Comparison of ENCODE assay signal across 8 cellular contexts in the genomic region with DNA sequence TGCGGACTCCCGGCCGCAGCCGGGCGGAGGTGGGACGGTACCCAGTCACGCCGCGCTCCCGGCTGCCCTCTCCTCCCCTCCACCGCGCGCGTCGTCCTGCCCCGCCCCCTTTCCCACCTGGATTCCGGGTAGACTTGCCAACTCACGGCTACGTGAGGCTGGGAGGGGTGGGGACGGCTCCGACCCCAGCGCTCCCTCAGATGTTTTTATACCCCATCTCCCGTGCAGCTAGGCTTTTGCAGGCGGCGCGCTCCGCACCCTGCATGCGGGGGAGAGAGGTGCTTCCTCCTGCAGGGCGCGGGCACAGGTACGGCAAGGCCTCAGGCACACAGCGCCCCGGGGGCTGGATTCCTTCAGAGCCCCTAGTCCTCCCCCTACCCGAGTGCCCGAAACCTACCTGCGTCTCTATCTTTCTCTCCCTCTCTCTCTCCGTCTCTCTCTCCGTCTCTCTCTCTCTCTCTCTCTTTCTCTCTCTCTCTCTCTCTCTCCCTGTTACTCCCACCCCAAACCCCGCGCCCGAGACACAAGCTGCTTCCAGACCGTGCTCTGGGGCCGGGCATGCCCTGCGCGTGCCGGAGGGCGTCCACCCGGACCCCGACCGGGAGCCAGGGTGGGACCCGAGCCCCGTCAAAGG. TPM values are rescaled to one million over a fixed set of nuclear protein-coding genes. Genes with fewer than 3 reads are reported as not detected.
A peak's percentile ranks its signal among the peaks of the same experiment; 100 is the strongest.
DNase-seq lines count a peak whose midpoint lies in the region; ATAC-seq and TF ChIP-seq lines count a peak whose summit lies in the region.

No MANE protein-coding gene starts in this region.

- H3K27me3 ChIP-seq in body of pancreas (no peaks in the 10 kb centered on the region), right lobe of liver (no peaks in the 10 kb centered on the region), tibial nerve (peaks cover 0 to 5% of the 10 kb centered on the region in 2 donors)

- H3K4me3 ChIP-seq in body of pancreas = peak overlapping the region; percentile 28 to 52
- H3K4me3 ChIP-seq in right lobe of liver = peak overlapping the region; percentile 48 to 53 (median 51)
- H3K4me3 ChIP-seq in tibial nerve = peak overlapping the region; percentile 52 to 72 (median 62)

- TF ChIP-seq EP300 in tibial nerve (IDR thresholded peaks at IDR 0.05) = no peak

- peak; percentile 72 to 91 (median 79) for TF ChIP-seq POLR2A in body of pancreas (IDR thresholded peaks at IDR 0.05)
- no peak for TF ChIP-seq POLR2A in right lobe of liver (IDR thresholded peaks at IDR 0.05)
- TF ChIP-seq POLR2A in tibial nerve (IDR thresholded peaks at IDR 0.05) = no peak

- H3K36me3 ChIP-seq in body of pancreas (replicated peaks in 1 of 2; ENCODE audit: insufficient read depth in 1 of 2, low read depth in 2 of 2) (no peaks in the 10 kb centered on the region), right lobe of liver (no peaks in the 10 kb centered on the region), tibial nerve (no peaks in the 10 kb centered on the region)

- intact Hi-C loops in body of pancreas (cut with DNase I) (loop anchor here (5.0 kb wide), 1 partner anchor 69 kb away; no protein-coding TSS in a partner anchor), right lobe of liver (cut with DNase I) (loop anchor here in 1 of 2 donors (10.0 kb wide), 1 partner anchor 72 kb away; a partner anchor contains a TSS)

- ATAC-seq in body of pancreas (peak; percentile 56), right lobe of liver (peak in 3 of 4 donors; percentile 3 to 12 (median 9)), GM19452 (IDR thresholded peaks at IDR 0.05; ENCODE audit: unreplicated experiment) (no peak)

- peak; percentile 55 for DNase-seq in COLO668 (lab: John Stamatoyannopoulos, UW; ENCODE audit: unreplicated experiment)
- DNase-seq in NCI-H510A treated with DMSO at 0.1 percent for 48 hours (lab: John Stamatoyannopoulos, UW) = peak; percentile 12
- DNase-seq in body of pancreas = peak; percentile 75 to 89 (median 81)
- DNase-seq in right lobe of liver = no peak
- no peak for DNase-seq in tibial nerve (ENCODE audit: low spot score in 2 of 2)
- DNase-seq in GM19240 (ENCODE audit: insufficient read length, low spot score) = no peak
- DNase-seq in dermis blood vessel endothelial cell = no peak

- H3K4me1 ChIP-seq in body of pancreas (peaks cover 67% of the 10 kb centered on the region), right lobe of liver (peaks cover 0 to 25% (median 4%) of the 10 kb centered on the region in 4 donors), tibial nerve (peaks cover 0 to 74% (median 42%) of the 10 kb centered on the region in 4 donors)

- TF ChIP-seq CTCF in body of pancreas (IDR thresholded peaks at IDR 0.05) = peak in 5 of 7 experiments; percentile 4 to 59 (median 24)
- no peak for TF ChIP-seq CTCF in right lobe of liver (IDR thresholded peaks at IDR 0.05)
- peak in 4 of 5 experiments; percentile 8 to 60 (median 40) for TF ChIP-seq CTCF in tibial nerve (IDR thresholded peaks at IDR 0.05)

- H3K27ac ChIP-seq in body of pancreas = peak overlapping the region; percentile 68 to 87 (median 80)
- peak overlapping the region; percentile 37 to 66 (median 50) for H3K27ac ChIP-seq in right lobe of liver
- peak overlapping the region; percentile 63 to 91 (median 80) for H3K27ac ChIP-seq in tibial nerve

- 1% methylated on average over 41 to 50 of the region's 52 CpGs for WGBS in body of pancreas, 2 donors
- 0% methylated on average over 15 of the region's 52 CpGs for WGBS in right lobe of liver (ENCODE audit: insufficient coverage, low coverage, low lambda C conversion rate, missing lambda C conversion rate)
- WGBS in tibial nerve, 2 donors = 1% methylated on average over 30 to 42 of the region's 52 CpGs

- H3K9me3 ChIP-seq in body of pancreas (no peaks in the 10 kb centered on the region), right lobe of liver (no peaks in the 10 kb centered on the region), tibial nerve (no peaks in the 10 kb centered on the region)

RNA-seq across cellular contexts. Expression of a gene that starts 1.9 kb away (rescaled TPM):
- total RNA-seq in body of pancreas (10 to 100 TPM in 1 of 2 donors, 1 to 10 TPM in 1; 7.0 to 15.8 TPM), right lobe of liver (10 to 100 TPM in 1 of 6 experiments, 1 to 10 TPM in 4, under 1 TPM in 1; 0.90 to 10.2 (median 3.3) TPM), tibial nerve (10 to 100 TPM in 2 of 4 donors, 1 to 10 TPM in 2; 7.5 to 22.2 (median 10.2) TPM), dermis blood vessel endothelial cell (75.7 and 80.1 TPM in 2 replicates)

Comparison
In these comparisons a context has a peak if more than half of its experiments do, and no peak if none do; other contexts are left out.
1. DNase-seq: peak in COLO668 (single experiment), NCI-H510A treated with DMSO at 0.1 percent for 48 hours (single experiment) and body of pancreas (4 of 4); none in right lobe of liver (0 of 3), tibial nerve (0 of 2), GM19240 (single experiment) and dermis blood vessel endothelial cell (single experiment).
2. CTCF ChIP-seq: peak in body of pancreas (5 of 7) and tibial nerve (4 of 5); none in right lobe of liver (0 of 4).
3. POLR2A ChIP-seq: peak in body of pancreas (3 of 3); none in right lobe of liver (single experiment) and tibial nerve (0 of 2).
4. Peak in every context shown above with its lines, with median percentiles within 50 percentile points of each other: H3K27ac ChIP-seq and H3K4me3 ChIP-seq.